ENCODE assay signal across 1 cellular context in the genomic region with DNA sequence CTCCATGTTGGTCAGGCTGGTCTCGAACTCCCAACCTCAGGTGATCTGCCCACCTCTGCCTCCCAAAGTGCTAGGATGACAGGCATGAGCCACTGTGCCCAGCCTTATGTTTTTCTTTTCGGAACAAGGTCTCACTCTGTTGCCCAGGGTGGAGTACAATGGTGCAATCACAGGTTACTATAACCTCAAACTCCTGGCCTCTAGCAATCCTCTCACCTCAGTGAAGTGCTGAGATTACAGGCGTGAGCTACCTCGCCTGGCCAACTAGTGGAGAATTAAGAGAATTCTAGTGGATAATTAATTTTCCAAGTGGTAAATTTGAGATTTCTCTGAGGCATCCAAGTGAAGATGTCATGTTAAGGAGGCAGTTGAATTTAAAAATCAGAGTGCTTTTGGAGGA.
TF ChIP-seq lines count a peak whose summit lies in the region.

No MANE protein-coding gene starts in this region.

TF ChIP-seq in GM23338, 12 proteins besides CTCF, POLR2A, EP300 and RAD21 (continued from another document):
- TF ChIP-seq, protein P1, sequence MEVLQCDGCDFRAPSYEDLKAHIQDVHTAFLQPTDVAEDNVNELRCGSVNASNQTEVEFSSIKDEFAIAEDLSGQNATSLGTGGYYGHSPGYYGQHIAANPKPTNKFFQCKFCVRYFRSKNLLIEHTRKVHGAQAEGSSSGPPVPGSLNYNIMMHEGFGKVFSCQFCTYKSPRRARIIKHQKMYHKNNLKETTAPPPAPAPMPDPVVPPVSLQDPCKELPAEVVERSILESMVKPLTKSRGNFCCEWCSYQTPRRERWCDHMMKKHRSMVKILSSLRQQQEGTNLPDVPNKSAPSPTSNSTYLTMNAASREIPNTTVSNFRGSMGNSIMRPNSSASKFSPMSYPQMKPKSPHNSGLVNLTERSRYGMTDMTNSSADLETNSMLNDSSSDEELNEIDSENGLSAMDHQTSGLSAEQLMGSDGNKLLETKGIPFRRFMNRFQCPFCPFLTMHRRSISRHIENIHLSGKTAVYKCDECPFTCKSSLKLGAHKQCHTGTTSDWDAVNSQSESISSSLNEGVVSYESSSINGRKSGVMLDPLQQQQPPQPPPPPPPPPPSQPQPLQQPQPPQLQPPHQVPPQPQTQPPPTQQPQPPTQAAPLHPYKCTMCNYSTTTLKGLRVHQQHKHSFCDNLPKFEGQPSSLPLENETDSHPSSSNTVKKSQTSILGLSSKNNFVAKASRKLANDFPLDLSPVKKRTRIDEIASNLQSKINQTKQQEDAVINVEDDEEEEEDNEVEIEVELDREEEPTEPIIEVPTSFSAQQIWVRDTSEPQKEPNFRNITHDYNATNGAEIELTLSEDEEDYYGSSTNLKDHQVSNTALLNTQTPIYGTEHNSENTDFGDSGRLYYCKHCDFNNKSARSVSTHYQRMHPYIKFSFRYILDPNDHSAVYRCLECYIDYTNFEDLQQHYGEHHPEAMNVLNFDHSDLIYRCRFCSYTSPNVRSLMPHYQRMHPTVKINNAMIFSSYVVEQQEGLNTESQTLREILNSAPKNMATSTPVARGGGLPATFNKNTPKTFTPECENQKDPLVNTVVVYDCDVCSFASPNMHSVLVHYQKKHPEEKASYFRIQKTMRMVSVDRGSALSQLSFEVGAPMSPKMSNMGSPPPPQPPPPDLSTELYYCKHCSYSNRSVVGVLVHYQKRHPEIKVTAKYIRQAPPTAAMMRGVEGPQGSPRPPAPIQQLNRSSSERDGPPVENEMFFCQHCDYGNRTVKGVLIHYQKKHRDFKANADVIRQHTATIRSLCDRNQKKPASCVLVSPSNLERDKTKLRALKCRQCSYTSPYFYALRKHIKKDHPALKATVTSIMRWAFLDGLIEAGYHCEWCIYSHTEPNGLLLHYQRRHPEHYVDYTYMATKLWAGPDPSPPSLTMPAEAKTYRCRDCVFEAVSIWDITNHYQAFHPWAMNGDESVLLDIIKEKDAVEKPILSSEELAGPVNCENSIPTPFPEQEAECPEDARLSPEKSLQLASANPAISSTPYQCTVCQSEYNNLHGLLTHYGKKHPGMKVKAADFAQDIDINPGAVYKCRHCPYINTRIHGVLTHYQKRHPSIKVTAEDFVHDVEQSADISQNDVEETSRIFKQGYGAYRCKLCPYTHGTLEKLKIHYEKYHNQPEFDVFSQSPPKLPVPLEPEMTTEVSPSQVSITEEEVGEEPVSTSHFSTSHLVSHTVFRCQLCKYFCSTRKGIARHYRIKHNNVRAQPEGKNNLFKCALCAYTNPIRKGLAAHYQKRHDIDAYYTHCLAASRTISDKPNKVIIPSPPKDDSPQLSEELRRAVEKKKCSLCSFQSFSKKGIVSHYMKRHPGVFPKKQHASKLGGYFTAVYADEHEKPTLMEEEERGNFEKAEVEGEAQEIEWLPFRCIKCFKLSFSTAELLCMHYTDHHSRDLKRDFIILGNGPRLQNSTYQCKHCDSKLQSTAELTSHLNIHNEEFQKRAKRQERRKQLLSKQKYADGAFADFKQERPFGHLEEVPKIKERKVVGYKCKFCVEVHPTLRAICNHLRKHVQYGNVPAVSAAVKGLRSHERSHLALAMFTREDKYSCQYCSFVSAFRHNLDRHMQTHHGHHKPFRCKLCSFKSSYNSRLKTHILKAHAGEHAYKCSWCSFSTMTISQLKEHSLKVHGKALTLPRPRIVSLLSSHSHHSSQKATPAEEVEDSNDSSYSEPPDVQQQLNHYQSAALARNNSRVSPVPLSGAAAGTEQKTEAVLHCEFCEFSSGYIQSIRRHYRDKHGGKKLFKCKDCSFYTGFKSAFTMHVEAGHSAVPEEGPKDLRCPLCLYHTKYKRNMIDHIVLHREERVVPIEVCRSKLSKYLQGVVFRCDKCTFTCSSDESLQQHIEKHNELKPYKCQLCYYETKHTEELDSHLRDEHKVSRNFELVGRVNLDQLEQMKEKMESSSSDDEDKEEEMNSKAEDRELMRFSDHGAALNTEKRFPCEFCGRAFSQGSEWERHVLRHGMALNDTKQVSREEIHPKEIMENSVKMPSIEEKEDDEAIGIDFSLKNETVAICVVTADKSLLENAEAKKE (CRISPR knock-in tag; IDR thresholded peaks at IDR 0.05), result no peak
- TF ChIP-seq ZNF114 (CRISPR knock-in tag; IDR thresholded peaks at IDR 0.05), result no peak
- TF ChIP-seq, protein P2, sequence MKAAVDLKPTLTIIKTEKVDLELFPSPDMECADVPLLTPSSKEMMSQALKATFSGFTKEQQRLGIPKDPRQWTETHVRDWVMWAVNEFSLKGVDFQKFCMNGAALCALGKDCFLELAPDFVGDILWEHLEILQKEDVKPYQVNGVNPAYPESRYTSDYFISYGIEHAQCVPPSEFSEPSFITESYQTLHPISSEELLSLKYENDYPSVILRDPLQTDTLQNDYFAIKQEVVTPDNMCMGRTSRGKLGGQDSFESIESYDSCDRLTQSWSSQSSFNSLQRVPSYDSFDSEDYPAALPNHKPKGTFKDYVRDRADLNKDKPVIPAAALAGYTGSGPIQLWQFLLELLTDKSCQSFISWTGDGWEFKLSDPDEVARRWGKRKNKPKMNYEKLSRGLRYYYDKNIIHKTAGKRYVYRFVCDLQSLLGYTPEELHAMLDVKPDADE (IDR thresholded peaks at IDR 0.05), result no peak
- TF ChIP-seq, protein P3, sequence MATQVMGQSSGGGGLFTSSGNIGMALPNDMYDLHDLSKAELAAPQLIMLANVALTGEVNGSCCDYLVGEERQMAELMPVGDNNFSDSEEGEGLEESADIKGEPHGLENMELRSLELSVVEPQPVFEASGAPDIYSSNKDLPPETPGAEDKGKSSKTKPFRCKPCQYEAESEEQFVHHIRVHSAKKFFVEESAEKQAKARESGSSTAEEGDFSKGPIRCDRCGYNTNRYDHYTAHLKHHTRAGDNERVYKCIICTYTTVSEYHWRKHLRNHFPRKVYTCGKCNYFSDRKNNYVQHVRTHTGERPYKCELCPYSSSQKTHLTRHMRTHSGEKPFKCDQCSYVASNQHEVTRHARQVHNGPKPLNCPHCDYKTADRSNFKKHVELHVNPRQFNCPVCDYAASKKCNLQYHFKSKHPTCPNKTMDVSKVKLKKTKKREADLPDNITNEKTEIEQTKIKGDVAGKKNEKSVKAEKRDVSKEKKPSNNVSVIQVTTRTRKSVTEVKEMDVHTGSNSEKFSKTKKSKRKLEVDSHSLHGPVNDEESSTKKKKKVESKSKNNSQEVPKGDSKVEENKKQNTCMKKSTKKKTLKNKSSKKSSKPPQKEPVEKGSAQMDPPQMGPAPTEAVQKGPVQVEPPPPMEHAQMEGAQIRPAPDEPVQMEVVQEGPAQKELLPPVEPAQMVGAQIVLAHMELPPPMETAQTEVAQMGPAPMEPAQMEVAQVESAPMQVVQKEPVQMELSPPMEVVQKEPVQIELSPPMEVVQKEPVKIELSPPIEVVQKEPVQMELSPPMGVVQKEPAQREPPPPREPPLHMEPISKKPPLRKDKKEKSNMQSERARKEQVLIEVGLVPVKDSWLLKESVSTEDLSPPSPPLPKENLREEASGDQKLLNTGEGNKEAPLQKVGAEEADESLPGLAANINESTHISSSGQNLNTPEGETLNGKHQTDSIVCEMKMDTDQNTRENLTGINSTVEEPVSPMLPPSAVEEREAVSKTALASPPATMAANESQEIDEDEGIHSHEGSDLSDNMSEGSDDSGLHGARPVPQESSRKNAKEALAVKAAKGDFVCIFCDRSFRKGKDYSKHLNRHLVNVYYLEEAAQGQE (IDR thresholded peaks at IDR 0.05; ENCODE audit: unreplicated experiment), result no peak
